ENCODE assay signal across 1 cellular context in the genomic region with DNA sequence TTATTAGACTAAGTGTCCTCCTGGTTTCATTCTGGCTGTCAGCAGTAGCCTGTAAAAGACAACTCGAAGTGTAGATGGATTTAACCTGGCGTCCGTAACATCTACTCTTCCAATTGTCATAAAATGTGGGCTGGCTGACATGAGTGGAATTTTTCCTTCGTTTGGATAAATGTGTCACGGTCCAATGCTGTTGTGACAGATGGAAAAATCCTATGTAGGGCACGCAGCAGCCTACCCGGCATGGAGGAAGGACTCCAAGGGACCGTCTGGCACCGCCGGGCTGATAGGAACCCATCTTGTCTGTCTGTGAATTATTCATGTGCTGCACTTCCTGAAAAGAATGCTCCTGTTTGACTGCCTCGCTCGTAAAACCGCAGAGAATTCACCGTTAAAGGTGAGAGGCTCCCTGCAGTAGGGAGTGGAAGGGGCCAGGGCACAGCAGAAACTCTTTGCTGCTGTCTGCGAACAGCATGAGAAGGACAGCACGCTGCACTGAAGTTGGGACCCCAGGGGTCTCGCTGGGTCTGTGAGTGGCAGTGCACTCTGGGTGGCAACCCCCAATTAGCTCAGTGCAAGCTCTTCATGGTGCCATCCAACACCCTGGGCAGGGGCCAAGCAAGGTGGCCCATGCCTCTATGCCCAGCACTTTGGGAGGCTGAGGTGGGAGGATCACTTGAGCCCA.
TF ChIP-seq lines count a peak whose summit lies in the region.

No MANE protein-coding gene starts in this region.

TF ChIP-seq in GM12878, 131 proteins besides CTCF, POLR2A, EP300 and RAD21 (continues in another document):
- TF ChIP-seq GATAD2B (conservative IDR thresholded peaks at IDR 0.05; ENCODE audit: low read depth), result peak; percentile 43; the same call in 1 of the 2 replicates
- TF ChIP-seq ETV6 (conservative IDR thresholded peaks at IDR 0.05 in 1 of 2, IDR thresholded peaks at IDR 0.05 in 1 of 2; ENCODE audit: borderline replicate concordance in 1 of 2, low read depth in 1 of 2), result peak in 1 of 2 experiments; percentile 24; a peak in 1 of 4 replicates
- 0 out of 2 replicates have a peak, but pooled peaks have one; percentile 50 for TF ChIP-seq DPF2 (IDR thresholded peaks at IDR 0.05)
- peak; percentile 30; the same call in 1 of the 2 replicates for TF ChIP-seq NBN (IDR thresholded peaks at IDR 0.05)
- no peak for TF ChIP-seq JUNB (IDR thresholded peaks at IDR 0.05)
- 0 out of 2 replicates have a peak, but pooled peaks have one; percentile 54 for TF ChIP-seq ASH2L (IDR thresholded peaks at IDR 0.05; ENCODE audit: borderline replicate concordance, low read depth)
- TF ChIP-seq MXI1 (IDR thresholded peaks at IDR 0.05; ENCODE audit: low read depth, low read length), result 0 out of 2 replicates have a peak, but pooled peaks have one; percentile 29
- TF ChIP-seq PAX5 (IDR thresholded peaks at IDR 0.05; ENCODE audit: borderline replicate concordance, low read depth, low read length), result no peak
- TF ChIP-seq MYC (IDR thresholded peaks at IDR 0.05; ENCODE audit: insufficient read depth, insufficient read length, insufficient replicate concordance, low read length, severe bottlenecking), result peak; percentile 23
- TF ChIP-seq NFXL1 (IDR thresholded peaks at IDR 0.05; ENCODE audit: borderline replicate concordance), result no peak
- peak; percentile 83 for TF ChIP-seq SPI1 (IDR thresholded peaks at IDR 0.05; ENCODE audit: borderline replicate concordance, insufficient read depth, low read depth, low read length)
- TF ChIP-seq, protein P1, sequence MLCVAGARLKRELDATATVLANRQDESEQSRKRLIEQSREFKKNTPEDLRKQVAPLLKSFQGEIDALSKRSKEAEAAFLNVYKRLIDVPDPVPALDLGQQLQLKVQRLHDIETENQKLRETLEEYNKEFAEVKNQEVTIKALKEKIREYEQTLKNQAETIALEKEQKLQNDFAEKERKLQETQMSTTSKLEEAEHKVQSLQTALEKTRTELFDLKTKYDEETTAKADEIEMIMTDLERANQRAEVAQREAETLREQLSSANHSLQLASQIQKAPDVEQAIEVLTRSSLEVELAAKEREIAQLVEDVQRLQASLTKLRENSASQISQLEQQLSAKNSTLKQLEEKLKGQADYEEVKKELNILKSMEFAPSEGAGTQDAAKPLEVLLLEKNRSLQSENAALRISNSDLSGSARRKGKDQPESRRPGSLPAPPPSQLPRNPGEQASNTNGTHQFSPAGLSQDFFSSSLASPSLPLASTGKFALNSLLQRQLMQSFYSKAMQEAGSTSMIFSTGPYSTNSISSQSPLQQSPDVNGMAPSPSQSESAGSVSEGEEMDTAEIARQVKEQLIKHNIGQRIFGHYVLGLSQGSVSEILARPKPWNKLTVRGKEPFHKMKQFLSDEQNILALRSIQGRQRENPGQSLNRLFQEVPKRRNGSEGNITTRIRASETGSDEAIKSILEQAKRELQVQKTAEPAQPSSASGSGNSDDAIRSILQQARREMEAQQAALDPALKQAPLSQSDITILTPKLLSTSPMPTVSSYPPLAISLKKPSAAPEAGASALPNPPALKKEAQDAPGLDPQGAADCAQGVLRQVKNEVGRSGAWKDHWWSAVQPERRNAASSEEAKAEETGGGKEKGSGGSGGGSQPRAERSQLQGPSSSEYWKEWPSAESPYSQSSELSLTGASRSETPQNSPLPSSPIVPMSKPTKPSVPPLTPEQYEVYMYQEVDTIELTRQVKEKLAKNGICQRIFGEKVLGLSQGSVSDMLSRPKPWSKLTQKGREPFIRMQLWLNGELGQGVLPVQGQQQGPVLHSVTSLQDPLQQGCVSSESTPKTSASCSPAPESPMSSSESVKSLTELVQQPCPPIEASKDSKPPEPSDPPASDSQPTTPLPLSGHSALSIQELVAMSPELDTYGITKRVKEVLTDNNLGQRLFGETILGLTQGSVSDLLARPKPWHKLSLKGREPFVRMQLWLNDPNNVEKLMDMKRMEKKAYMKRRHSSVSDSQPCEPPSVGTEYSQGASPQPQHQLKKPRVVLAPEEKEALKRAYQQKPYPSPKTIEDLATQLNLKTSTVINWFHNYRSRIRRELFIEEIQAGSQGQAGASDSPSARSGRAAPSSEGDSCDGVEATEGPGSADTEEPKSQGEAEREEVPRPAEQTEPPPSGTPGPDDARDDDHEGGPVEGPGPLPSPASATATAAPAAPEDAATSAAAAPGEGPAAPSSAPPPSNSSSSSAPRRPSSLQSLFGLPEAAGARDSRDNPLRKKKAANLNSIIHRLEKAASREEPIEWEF (IDR thresholded peaks at IDR 0.05; ENCODE audit: insufficient replicate concordance, low read depth, low read length), result no peak
- no peak for TF ChIP-seq SREBF2 (IDR thresholded peaks at IDR 0.05; ENCODE audit: low read length)
- peak; percentile 64 for TF ChIP-seq YY1 (IDR thresholded peaks at IDR 0.05; ENCODE audit: low read depth, low read length)
- no peak for TF ChIP-seq SIX5 (IDR thresholded peaks at IDR 0.05; ENCODE audit: low read depth, low read length, severe bottlenecking)
- no peak for TF ChIP-seq MTA3 (IDR thresholded peaks at IDR 0.05; ENCODE audit: borderline replicate concordance, low read length)
- peak; percentile 42 to 44; a peak in 2 of 4 replicates for TF ChIP-seq BHLHE40 (IDR thresholded peaks at IDR 0.05; ENCODE audit: borderline replicate concordance in 1 of 2, low read depth in 2 of 2, low read length in 1 of 2)
- TF ChIP-seq TCF3 (IDR thresholded peaks at IDR 0.05; ENCODE audit: borderline replicate concordance, insufficient read depth, low read depth, low read length), result no peak
- no peak for TF ChIP-seq SMAD5 (IDR thresholded peaks at IDR 0.05; ENCODE audit: low read depth)
- TF ChIP-seq, protein P2, sequence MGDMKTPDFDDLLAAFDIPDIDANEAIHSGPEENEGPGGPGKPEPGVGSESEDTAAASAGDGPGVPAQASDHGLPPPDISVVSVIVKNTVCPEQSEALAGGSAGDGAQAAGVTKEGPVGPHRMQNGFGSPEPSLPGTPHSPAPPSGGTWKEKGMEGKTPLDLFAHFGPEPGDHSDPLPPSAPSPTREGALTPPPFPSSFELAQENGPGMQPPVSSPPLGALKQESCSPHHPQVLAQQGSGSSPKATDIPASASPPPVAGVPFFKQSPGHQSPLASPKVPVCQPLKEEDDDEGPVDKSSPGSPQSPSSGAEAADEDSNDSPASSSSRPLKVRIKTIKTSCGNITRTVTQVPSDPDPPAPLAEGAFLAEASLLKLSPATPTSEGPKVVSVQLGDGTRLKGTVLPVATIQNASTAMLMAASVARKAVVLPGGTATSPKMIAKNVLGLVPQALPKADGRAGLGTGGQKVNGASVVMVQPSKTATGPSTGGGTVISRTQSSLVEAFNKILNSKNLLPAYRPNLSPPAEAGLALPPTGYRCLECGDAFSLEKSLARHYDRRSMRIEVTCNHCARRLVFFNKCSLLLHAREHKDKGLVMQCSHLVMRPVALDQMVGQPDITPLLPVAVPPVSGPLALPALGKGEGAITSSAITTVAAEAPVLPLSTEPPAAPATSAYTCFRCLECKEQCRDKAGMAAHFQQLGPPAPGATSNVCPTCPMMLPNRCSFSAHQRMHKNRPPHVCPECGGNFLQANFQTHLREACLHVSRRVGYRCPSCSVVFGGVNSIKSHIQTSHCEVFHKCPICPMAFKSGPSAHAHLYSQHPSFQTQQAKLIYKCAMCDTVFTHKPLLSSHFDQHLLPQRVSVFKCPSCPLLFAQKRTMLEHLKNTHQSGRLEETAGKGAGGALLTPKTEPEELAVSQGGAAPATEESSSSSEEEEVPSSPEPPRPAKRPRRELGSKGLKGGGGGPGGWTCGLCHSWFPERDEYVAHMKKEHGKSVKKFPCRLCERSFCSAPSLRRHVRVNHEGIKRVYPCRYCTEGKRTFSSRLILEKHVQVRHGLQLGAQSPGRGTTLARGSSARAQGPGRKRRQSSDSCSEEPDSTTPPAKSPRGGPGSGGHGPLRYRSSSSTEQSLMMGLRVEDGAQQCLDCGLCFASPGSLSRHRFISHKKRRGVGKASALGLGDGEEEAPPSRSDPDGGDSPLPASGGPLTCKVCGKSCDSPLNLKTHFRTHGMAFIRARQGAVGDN (IDR thresholded peaks at IDR 0.05), result peak; percentile 78
- TF ChIP-seq CREM (IDR thresholded peaks at IDR 0.05; ENCODE audit: low read depth), result 0 out of 2 replicates have a peak, but pooled peaks have one; percentile 8
- TF ChIP-seq, protein P3, sequence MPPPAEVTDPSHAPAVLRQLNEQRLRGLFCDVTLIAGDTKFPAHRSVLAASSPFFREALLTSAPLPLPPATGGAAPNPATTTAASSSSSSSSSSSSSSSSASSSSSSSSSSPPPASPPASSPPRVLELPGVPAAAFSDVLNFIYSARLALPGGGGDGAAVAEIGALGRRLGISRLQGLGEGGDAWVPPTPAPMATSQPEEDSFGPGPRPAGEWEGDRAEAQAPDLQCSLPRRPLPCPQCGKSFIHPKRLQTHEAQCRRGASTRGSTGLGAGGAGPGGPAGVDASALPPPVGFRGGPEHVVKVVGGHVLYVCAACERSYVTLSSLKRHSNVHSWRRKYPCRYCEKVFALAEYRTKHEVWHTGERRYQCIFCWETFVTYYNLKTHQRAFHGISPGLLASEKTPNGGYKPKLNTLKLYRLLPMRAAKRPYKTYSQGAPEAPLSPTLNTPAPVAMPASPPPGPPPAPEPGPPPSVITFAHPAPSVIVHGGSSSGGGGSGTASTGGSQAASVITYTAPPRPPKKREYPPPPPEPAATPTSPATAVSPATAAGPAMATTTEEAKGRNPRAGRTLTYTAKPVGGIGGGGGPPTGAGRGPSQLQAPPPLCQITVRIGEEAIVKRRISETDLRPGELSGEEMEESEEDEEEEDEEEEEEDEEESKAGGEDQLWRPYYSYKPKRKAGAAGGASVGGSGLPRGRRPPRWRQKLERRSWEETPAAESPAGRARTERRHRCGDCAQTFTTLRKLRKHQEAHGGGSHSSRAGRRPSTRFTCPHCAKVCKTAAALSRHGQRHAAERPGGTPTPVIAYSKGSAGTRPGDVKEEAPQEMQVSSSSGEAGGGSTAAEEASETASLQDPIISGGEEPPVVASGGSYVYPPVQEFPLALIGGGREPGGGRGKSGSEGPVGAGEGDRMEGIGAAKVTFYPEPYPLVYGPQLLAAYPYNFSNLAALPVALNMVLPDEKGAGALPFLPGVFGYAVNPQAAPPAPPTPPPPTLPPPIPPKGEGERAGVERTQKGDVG (CRISPR knock-in tag; IDR thresholded peaks at IDR 0.05), result no peak
- TF ChIP-seq, protein P4, sequence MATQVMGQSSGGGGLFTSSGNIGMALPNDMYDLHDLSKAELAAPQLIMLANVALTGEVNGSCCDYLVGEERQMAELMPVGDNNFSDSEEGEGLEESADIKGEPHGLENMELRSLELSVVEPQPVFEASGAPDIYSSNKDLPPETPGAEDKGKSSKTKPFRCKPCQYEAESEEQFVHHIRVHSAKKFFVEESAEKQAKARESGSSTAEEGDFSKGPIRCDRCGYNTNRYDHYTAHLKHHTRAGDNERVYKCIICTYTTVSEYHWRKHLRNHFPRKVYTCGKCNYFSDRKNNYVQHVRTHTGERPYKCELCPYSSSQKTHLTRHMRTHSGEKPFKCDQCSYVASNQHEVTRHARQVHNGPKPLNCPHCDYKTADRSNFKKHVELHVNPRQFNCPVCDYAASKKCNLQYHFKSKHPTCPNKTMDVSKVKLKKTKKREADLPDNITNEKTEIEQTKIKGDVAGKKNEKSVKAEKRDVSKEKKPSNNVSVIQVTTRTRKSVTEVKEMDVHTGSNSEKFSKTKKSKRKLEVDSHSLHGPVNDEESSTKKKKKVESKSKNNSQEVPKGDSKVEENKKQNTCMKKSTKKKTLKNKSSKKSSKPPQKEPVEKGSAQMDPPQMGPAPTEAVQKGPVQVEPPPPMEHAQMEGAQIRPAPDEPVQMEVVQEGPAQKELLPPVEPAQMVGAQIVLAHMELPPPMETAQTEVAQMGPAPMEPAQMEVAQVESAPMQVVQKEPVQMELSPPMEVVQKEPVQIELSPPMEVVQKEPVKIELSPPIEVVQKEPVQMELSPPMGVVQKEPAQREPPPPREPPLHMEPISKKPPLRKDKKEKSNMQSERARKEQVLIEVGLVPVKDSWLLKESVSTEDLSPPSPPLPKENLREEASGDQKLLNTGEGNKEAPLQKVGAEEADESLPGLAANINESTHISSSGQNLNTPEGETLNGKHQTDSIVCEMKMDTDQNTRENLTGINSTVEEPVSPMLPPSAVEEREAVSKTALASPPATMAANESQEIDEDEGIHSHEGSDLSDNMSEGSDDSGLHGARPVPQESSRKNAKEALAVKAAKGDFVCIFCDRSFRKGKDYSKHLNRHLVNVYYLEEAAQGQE (IDR thresholded peaks at IDR 0.05; ENCODE audit: low read depth, low read length), result no peak
- no peak for TF ChIP-seq ESRRA (IDR thresholded peaks at IDR 0.05; ENCODE audit: low read length)
- TF ChIP-seq POU2F2 (IDR thresholded peaks at IDR 0.05; ENCODE audit: borderline replicate concordance, low read depth, low read length), result peak; percentile 86; the same call in 1 of the 3 replicates
- peak; percentile 72; a peak in 3 of 4 replicates for TF ChIP-seq IKZF2 (IDR thresholded peaks at IDR 0.05)
- TF ChIP-seq, protein P5, sequence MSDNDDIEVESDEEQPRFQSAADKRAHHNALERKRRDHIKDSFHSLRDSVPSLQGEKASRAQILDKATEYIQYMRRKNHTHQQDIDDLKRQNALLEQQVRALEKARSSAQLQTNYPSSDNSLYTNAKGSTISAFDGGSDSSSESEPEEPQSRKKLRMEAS (IDR thresholded peaks at IDR 0.05; ENCODE audit: low read depth, low read length), result no peak
- no peak for TF ChIP-seq RCOR1 (conservative IDR thresholded peaks at IDR 0.05; ENCODE audit: low read depth, low read length)
- TF ChIP-seq HDAC6 (IDR thresholded peaks at IDR 0.05; ENCODE audit: unreplicated experiment), result no peak
- 0 out of 2 replicates have a peak, but pooled peaks have one; percentile 16 for TF ChIP-seq SMARCA5 (IDR thresholded peaks at IDR 0.05)
- TF ChIP-seq EED (IDR thresholded peaks at IDR 0.05; ENCODE audit: low read depth), result peak; percentile 77
- TF ChIP-seq ZNF217 (IDR thresholded peaks at IDR 0.05), result peak; percentile 80
- no peak for TF ChIP-seq STAT3 (IDR thresholded peaks at IDR 0.05; ENCODE audit: low read depth, low read length)
- peak; percentile 9; the same call in 1 of the 2 replicates for TF ChIP-seq NR2F1 (conservative IDR thresholded peaks at IDR 0.05)
- peak; percentile 50; the same call in 1 of the 2 replicates for TF ChIP-seq CBFB (IDR thresholded peaks at IDR 0.05; ENCODE audit: low read depth)
- peak; percentile 27; the same call in 1 of the 2 replicates for TF ChIP-seq MTA2 (IDR thresholded peaks at IDR 0.05; ENCODE audit: low read depth)
- TF ChIP-seq, protein P6, sequence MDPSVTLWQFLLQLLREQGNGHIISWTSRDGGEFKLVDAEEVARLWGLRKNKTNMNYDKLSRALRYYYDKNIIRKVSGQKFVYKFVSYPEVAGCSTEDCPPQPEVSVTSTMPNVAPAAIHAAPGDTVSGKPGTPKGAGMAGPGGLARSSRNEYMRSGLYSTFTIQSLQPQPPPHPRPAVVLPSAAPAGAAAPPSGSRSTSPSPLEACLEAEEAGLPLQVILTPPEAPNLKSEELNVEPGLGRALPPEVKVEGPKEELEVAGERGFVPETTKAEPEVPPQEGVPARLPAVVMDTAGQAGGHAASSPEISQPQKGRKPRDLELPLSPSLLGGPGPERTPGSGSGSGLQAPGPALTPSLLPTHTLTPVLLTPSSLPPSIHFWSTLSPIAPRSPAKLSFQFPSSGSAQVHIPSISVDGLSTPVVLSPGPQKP (IDR thresholded peaks at IDR 0.05; ENCODE audit: low read depth, low read length), result no peak
- TF ChIP-seq CHD2 (IDR thresholded peaks at IDR 0.05; ENCODE audit: borderline replicate concordance, low read depth, low read length), result peak; percentile 44; the same call in 1 of the 2 replicates
- TF ChIP-seq BACH1 (IDR thresholded peaks at IDR 0.05; ENCODE audit: borderline replicate concordance), result peak; percentile 17; the same call in 1 of the 2 replicates
